In the genomic region with DNA sequence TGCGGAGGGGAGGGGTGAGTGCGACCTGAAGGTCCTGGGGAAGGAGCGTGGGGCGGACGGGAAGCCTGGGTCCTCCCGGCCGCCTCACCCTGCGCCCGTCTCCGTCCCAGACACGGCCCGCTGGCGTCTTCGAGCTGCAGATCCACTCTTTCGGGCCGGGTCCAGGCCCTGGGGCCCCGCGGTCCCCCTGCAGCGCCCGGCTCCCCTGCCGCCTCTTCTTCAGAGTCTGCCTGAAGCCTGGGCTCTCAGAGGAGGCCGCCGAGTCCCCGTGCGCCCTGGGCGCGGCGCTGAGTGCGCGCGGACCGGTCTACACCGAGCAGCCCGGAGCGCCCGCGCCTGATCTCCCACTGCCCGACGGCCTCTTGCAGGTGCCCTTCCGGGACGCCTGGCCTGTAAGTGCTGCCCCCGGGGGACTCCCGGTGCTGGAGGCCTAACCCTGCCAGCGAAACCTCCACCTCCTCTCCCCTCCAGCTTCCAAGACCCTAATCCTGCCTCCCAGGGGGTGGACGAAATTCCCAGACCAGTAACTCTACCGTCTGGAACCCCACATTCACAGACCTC, we compare ENCODE assay signal across 8 cellular contexts.
DNase-seq lines count a peak whose midpoint lies in the region; ATAC-seq lines count a peak whose summit lies in the region.

No MANE protein-coding gene starts in this region.

- H3K36me3 Mint-ChIP-seq in central memory CD8-positive, alpha-beta T cell (ENCODE audit: insufficient read depth) = peaks cover 11% of the 10 kb centered on the region

- no peaks in the 10 kb centered on the region for H3K9me3 ChIP-seq in neuron (ENCODE audit: low read length)

- H3K27me3 ChIP-seq in neuron (ENCODE audit: insufficient read depth, low read length) = peaks cover 23% of the 10 kb centered on the region

- no peak overlapping the region for H3K27ac Mint-ChIP-seq in central memory CD8-positive, alpha-beta T cell (ENCODE audit: low read depth)

- DNase-seq in NCI-H1092 treated with DMSO at 0.1 percent for 48 hours (lab: John Stamatoyannopoulos, UW) (peak; percentile 24), NCI-H1092 (lab: John Stamatoyannopoulos, UW) (no peak), NCI-H2171 treated with DMSO at 0.1 percent for 48 hours (lab: John Stamatoyannopoulos, UW) (peak; percentile 59)
- DNase-seq in central memory CD8-positive, alpha-beta T cell (ENCODE audit: low spot score in 2 of 2) = no peak

- H3K36me3 ChIP-seq in neuron (ENCODE audit: insufficient read depth, low read length) = no peaks in the 10 kb centered on the region

- peaks cover 9% of the 10 kb centered on the region for H3K4me1 ChIP-seq in neuron (ENCODE audit: insufficient read depth, low read length)

- peaks cover 31% of the 10 kb centered on the region for H3K4me1 Mint-ChIP-seq in central memory CD8-positive, alpha-beta T cell

- peak overlapping the region; percentile 43 for H3K4me3 ChIP-seq in neuron (ENCODE audit: low read length)

- no peaks in the 10 kb centered on the region for H3K9me3 Mint-ChIP-seq in central memory CD8-positive, alpha-beta T cell

- peak overlapping the region; percentile 51 for H3K4me3 Mint-ChIP-seq in central memory CD8-positive, alpha-beta T cell

- ATAC-seq in central memory CD8-positive, alpha-beta T cell (replicated peaks; ENCODE audit: extremely low read depth, poor library complexity, severe bottlenecking) = no peak
- ATAC-seq in HG02678 (IDR thresholded peaks at IDR 0.05; ENCODE audit: unreplicated experiment) (no peak), HG03439 (IDR thresholded peaks at IDR 0.05; ENCODE audit: unreplicated experiment) (no peak), GM19397 (IDR thresholded peaks at IDR 0.05; ENCODE audit: unreplicated experiment) (no peak)

- peaks cover 75% of the 10 kb centered on the region for H3K27me3 Mint-ChIP-seq in central memory CD8-positive, alpha-beta T cell

- no peak overlapping the region for H2AFZ ChIP-seq in neuron (ENCODE audit: low read depth, low read length)

Comparison
In these comparisons a context has a peak if more than half of its experiments do, and no peak if none do; other contexts are left out.
1. DNase-seq: peak in NCI-H1092 treated with DMSO at 0.1 percent for 48 hours (single experiment) and NCI-H2171 treated with DMSO at 0.1 percent for 48 hours (single experiment); none in NCI-H1092 (single experiment) and central memory CD8-positive, alpha-beta T cell (0 of 2).